1 cellular context compared by ENCODE assay signal in the genomic region with DNA sequence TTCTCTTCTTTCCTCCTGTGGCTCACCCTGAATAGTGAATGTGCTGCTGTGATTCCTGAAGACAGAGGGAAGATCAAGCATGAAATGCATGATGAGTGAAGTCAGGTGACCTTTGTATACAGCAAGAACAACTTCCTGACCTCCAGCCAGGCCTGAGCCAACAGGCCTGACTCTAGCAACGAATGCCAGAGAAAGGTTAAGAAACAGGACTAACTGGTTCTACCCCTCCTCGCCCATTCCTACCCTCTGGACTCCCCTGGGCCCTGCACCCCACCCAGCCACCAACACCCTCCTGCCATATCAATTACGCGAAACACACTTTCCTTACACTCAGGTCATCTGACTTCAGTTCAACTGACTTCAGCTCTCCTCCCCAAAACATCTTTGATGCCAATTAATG.
A peak's percentile ranks its signal among the peaks of the same experiment; 100 is the strongest.
TF ChIP-seq lines count a peak whose summit lies in the region.

No MANE protein-coding gene starts in this region.

TF ChIP-seq in K562, 482 proteins besides CTCF, POLR2A, EP300 and RAD21:
- TF ChIP-seq ZBTB17 (CRISPR knock-in tag; IDR thresholded peaks at IDR 0.05) (no peak), HDGF (IDR thresholded peaks at IDR 0.05) (0 out of 2 replicates have a peak, but pooled peaks have one; percentile 30), TAL1 (IDR thresholded peaks at IDR 0.05) (no peak), KDM1A (IDR thresholded peaks at IDR 0.05) (peak in 1 of 2 experiments; percentile 22; a peak in 1 of 4 replicates), KLF16 (IDR thresholded peaks at IDR 0.05) (no peak), ARHGAP35 (IDR thresholded peaks at IDR 0.05; ENCODE audit: partially characterized antibody) (no peak), ZNF507 (tag; conservative IDR thresholded peaks at IDR 0.05) (no peak), ZNF830 (CRISPR knock-in tag; IDR thresholded peaks at IDR 0.05) (no peak), NR2C2 (CRISPR knock-in tag; IDR thresholded peaks at IDR 0.05) (no peak), NR2C2 (tag; IDR thresholded peaks at IDR 0.05) (0 out of 2 replicates have a peak, but pooled peaks have one; percentile 18), GABPB1 (CRISPR knock-in tag; IDR thresholded peaks at IDR 0.05) (no peak), ZNF551 (CRISPR knock-in tag; IDR thresholded peaks at IDR 0.05) (no peak), ZNF408 (CRISPR knock-in tag; IDR thresholded peaks at IDR 0.05; ENCODE audit: low read depth) (no peak), KAT2B (IDR thresholded peaks at IDR 0.05; ENCODE audit: low read depth, low read length) (no peak), SIN3A (IDR thresholded peaks at IDR 0.05; ENCODE audit: borderline replicate concordance in 2 of 2, control insufficient read depth in 1 of 2, low read depth in 2 of 2, low read length in 2 of 2) (no peak), CHD1 (IDR thresholded peaks at IDR 0.05; ENCODE audit: low read length) (no peak), POLR3A (IDR thresholded peaks at IDR 0.05; ENCODE audit: borderline replicate concordance, extremely low read depth, insufficient read depth, insufficient read length) (no peak), SP2 (IDR thresholded peaks at IDR 0.05; ENCODE audit: extremely low read depth, low read depth, low read length, poor library complexity, severe bottlenecking) (no peak), ETV5 (CRISPR knock-in tag; IDR thresholded peaks at IDR 0.05; ENCODE audit: low read depth) (no peak), SMC3 (conservative IDR thresholded peaks at IDR 0.05; ENCODE audit: insufficient read depth, low read depth, low read length) (no peak), ZKSCAN8 (CRISPR knock-in tag; IDR thresholded peaks at IDR 0.05) (peak; percentile 37; the same call in 1 of the 2 replicates), DPF2 (IDR thresholded peaks at IDR 0.05) (no peak), JUN (IDR thresholded peaks at IDR 0.05; ENCODE audit: borderline replicate concordance, low read depth, low read length) (no peak), JUN (CRISPR knock-in tag; IDR thresholded peaks at IDR 0.05; ENCODE audit: borderline replicate concordance) (no peak)
- TF ChIP-seq, protein P1, sequence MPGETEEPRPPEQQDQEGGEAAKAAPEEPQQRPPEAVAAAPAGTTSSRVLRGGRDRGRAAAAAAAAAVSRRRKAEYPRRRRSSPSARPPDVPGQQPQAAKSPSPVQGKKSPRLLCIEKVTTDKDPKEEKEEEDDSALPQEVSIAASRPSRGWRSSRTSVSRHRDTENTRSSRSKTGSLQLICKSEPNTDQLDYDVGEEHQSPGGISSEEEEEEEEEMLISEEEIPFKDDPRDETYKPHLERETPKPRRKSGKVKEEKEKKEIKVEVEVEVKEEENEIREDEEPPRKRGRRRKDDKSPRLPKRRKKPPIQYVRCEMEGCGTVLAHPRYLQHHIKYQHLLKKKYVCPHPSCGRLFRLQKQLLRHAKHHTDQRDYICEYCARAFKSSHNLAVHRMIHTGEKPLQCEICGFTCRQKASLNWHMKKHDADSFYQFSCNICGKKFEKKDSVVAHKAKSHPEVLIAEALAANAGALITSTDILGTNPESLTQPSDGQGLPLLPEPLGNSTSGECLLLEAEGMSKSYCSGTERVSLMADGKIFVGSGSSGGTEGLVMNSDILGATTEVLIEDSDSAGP (CRISPR knock-in tag; IDR thresholded peaks at IDR 0.05) = no peak
- TF ChIP-seq, protein P2, sequence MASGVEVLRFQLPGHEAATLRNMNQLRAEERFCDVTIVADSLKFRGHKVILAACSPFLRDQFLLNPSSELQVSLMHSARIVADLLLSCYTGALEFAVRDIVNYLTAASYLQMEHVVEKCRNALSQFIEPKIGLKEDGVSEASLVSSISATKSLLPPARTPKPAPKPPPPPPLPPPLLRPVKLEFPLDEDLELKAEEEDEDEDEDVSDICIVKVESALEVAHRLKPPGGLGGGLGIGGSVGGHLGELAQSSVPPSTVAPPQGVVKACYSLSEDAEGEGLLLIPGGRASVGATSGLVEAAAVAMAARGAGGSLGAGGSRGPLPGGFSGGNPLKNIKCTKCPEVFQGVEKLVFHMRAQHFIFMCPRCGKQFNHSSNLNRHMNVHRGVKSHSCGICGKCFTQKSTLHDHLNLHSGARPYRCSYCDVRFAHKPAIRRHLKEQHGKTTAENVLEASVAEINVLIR (CRISPR knock-in tag; IDR thresholded peaks at IDR 0.05) = no peak
- TF ChIP-seq, protein P3, sequence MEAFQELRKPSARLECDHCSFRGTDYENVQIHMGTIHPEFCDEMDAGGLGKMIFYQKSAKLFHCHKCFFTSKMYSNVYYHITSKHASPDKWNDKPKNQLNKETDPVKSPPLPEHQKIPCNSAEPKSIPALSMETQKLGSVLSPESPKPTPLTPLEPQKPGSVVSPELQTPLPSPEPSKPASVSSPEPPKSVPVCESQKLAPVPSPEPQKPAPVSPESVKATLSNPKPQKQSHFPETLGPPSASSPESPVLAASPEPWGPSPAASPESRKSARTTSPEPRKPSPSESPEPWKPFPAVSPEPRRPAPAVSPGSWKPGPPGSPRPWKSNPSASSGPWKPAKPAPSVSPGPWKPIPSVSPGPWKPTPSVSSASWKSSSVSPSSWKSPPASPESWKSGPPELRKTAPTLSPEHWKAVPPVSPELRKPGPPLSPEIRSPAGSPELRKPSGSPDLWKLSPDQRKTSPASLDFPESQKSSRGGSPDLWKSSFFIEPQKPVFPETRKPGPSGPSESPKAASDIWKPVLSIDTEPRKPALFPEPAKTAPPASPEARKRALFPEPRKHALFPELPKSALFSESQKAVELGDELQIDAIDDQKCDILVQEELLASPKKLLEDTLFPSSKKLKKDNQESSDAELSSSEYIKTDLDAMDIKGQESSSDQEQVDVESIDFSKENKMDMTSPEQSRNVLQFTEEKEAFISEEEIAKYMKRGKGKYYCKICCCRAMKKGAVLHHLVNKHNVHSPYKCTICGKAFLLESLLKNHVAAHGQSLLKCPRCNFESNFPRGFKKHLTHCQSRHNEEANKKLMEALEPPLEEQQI (IDR thresholded peaks at IDR 0.05) = no peak
- TF ChIP-seq, protein P4, sequence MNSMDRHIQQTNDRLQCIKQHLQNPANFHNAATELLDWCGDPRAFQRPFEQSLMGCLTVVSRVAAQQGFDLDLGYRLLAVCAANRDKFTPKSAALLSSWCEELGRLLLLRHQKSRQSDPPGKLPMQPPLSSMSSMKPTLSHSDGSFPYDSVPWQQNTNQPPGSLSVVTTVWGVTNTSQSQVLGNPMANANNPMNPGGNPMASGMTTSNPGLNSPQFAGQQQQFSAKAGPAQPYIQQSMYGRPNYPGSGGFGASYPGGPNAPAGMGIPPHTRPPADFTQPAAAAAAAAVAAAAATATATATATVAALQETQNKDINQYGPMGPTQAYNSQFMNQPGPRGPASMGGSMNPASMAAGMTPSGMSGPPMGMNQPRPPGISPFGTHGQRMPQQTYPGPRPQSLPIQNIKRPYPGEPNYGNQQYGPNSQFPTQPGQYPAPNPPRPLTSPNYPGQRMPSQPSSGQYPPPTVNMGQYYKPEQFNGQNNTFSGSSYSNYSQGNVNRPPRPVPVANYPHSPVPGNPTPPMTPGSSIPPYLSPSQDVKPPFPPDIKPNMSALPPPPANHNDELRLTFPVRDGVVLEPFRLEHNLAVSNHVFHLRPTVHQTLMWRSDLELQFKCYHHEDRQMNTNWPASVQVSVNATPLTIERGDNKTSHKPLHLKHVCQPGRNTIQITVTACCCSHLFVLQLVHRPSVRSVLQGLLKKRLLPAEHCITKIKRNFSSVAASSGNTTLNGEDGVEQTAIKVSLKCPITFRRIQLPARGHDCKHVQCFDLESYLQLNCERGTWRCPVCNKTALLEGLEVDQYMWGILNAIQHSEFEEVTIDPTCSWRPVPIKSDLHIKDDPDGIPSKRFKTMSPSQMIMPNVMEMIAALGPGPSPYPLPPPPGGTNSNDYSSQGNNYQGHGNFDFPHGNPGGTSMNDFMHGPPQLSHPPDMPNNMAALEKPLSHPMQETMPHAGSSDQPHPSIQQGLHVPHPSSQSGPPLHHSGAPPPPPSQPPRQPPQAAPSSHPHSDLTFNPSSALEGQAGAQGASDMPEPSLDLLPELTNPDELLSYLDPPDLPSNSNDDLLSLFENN (IDR thresholded peaks at IDR 0.05; ENCODE audit: low read depth in 2 of 2, low read length in 2 of 2) = no peak
- TF ChIP-seq, protein P5, sequence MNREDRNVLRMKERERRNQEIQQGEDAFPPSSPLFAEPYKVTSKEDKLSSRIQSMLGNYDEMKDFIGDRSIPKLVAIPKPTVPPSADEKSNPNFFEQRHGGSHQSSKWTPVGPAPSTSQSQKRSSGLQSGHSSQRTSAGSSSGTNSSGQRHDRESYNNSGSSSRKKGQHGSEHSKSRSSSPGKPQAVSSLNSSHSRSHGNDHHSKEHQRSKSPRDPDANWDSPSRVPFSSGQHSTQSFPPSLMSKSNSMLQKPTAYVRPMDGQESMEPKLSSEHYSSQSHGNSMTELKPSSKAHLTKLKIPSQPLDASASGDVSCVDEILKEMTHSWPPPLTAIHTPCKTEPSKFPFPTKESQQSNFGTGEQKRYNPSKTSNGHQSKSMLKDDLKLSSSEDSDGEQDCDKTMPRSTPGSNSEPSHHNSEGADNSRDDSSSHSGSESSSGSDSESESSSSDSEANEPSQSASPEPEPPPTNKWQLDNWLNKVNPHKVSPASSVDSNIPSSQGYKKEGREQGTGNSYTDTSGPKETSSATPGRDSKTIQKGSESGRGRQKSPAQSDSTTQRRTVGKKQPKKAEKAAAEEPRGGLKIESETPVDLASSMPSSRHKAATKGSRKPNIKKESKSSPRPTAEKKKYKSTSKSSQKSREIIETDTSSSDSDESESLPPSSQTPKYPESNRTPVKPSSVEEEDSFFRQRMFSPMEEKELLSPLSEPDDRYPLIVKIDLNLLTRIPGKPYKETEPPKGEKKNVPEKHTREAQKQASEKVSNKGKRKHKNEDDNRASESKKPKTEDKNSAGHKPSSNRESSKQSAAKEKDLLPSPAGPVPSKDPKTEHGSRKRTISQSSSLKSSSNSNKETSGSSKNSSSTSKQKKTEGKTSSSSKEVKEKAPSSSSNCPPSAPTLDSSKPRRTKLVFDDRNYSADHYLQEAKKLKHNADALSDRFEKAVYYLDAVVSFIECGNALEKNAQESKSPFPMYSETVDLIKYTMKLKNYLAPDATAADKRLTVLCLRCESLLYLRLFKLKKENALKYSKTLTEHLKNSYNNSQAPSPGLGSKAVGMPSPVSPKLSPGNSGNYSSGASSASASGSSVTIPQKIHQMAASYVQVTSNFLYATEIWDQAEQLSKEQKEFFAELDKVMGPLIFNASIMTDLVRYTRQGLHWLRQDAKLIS (CRISPR knock-in tag; IDR thresholded peaks at IDR 0.05) = no peak
- TF ChIP-seq, protein P6, sequence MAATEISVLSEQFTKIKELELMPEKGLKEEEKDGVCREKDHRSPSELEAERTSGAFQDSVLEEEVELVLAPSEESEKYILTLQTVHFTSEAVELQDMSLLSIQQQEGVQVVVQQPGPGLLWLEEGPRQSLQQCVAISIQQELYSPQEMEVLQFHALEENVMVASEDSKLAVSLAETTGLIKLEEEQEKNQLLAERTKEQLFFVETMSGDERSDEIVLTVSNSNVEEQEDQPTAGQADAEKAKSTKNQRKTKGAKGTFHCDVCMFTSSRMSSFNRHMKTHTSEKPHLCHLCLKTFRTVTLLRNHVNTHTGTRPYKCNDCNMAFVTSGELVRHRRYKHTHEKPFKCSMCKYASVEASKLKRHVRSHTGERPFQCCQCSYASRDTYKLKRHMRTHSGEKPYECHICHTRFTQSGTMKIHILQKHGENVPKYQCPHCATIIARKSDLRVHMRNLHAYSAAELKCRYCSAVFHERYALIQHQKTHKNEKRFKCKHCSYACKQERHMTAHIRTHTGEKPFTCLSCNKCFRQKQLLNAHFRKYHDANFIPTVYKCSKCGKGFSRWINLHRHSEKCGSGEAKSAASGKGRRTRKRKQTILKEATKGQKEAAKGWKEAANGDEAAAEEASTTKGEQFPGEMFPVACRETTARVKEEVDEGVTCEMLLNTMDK (IDR thresholded peaks at IDR 0.05; ENCODE audit: borderline replicate concordance, insufficient read depth, low read depth, low read length, poor library complexity, severe bottlenecking) = no peak
